Comparison of ENCODE assay signal across 8 cellular contexts in the genomic region with DNA sequence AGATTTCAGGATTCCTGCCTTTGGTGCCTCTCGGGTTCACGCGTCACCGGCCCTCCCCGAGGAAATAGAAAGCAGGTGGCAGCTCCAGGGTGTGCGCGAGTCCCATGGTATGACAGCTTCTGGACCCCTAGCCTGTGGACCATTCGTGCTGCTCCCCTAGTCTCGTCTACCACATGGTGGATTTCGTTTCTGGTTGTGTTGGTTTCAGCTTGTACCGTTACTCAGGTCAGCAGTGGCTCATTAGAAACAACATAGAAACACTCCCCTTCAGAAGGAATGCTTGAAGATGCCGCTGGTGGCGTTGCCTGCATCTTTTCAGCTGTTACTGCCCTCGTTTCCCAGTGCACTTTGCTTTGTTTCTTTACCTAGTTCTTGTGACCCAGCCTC. TPM values are rescaled to one million over a fixed set of nuclear protein-coding genes. Genes with fewer than 3 reads are reported as not detected.
DNase-seq lines count a peak whose midpoint lies in the region; ATAC-seq, FAIRE-seq and TF ChIP-seq lines count a peak whose summit lies in the region.

No MANE protein-coding gene starts in this region.

- H2BK12ac ChIP-seq in mesenchymal stem cell (ENCODE audit: low read length in 2 of 2) = no peak overlapping the region

- WGBS in ectodermal cell, 2 experiments = 0% methylated on average over 14 of the region's 14 CpGs
- WGBS in mesenchymal stem cell = under 1% methylated on average over 14 of the region's 14 CpGs
- WGBS in upper lobe of left lung, 2 donors = 0 to 1% methylated on average over 14 of the region's 14 CpGs

- TF ChIP-seq CTCF in RWPE2 (IDR thresholded peaks at IDR 0.05; ENCODE audit: poor library complexity, severe bottlenecking) = no peak
- no peak for TF ChIP-seq CTCF in upper lobe of left lung (IDR thresholded peaks at IDR 0.05)

- TF ChIP-seq POLR2A in upper lobe of left lung (IDR thresholded peaks at IDR 0.05) = no peak

- H3K27ac ChIP-seq in RWPE2 (ENCODE audit: poor library complexity, severe bottlenecking) (peak overlapping the region; percentile 46), ectodermal cell (ENCODE audit: insufficient read depth, low read depth, low read length, poor library complexity, severe bottlenecking) (peak overlapping the region; percentile 87), mesenchymal stem cell (ENCODE audit: low read length, poor library complexity, severe bottlenecking) (peak overlapping the region; percentile 9), upper lobe of left lung (peak overlapping the region; percentile 87 to 97 (median 96))

- H2BK5ac ChIP-seq in mesenchymal stem cell (ENCODE audit: low read depth, low read length, poor library complexity, severe bottlenecking) = no peak overlapping the region

- H4K8ac ChIP-seq in mesenchymal stem cell (ENCODE audit: low read length) = peak overlapping the region; percentile 91

- peak overlapping the region in 1 of 2 experiments; percentile 90 for H3K4ac ChIP-seq in mesenchymal stem cell (ENCODE audit: low read depth in 1 of 2, low read length in 2 of 2)

- peak overlapping the region; percentile 96 for H3K9ac ChIP-seq in mesenchymal stem cell (ENCODE audit: low read length)

- no peak overlapping the region for H2AK5ac ChIP-seq in mesenchymal stem cell (ENCODE audit: low read length, severe bottlenecking)

- H3K4me2 ChIP-seq in mesenchymal stem cell (ENCODE audit: low read length, poor library complexity, severe bottlenecking) = peak overlapping the region; percentile 74

- H3K18ac ChIP-seq in mesenchymal stem cell (ENCODE audit: low read depth in 1 of 2, low read length in 2 of 2) = peak overlapping the region in 1 of 2 experiments; percentile 99

- H3K9me3 ChIP-seq in RWPE2 (ENCODE audit: severe bottlenecking) = no peaks in the 10 kb centered on the region
- H3K9me3 ChIP-seq in ectodermal cell (ENCODE audit: control insufficient read depth, low read length) = no peaks in the 10 kb centered on the region
- no peaks in the 10 kb centered on the region for H3K9me3 ChIP-seq in mesenchymal stem cell (ENCODE audit: control insufficient read depth, low read length)
- no peaks in the 10 kb centered on the region for H3K9me3 ChIP-seq in upper lobe of left lung

- no peaks in the 10 kb centered on the region for H3K79me1 ChIP-seq in mesenchymal stem cell (replicated peaks; ENCODE audit: low read length, poor library complexity, severe bottlenecking)

- peak overlapping the region; percentile 55 for H2BK15ac ChIP-seq in mesenchymal stem cell (ENCODE audit: low read depth, poor library complexity, severe bottlenecking)

- peak; percentile 96 for FAIRE-seq in GM19239 (lab: Jason Lieb, UNC)

- H3K4me1 ChIP-seq in RWPE2 (ENCODE audit: insufficient read depth, poor library complexity, severe bottlenecking) (peaks cover 10% of the 10 kb centered on the region), ectodermal cell (ENCODE audit: control insufficient read depth, insufficient read depth, low read length) (peaks cover 11% of the 10 kb centered on the region), mesenchymal stem cell (ENCODE audit: control insufficient read depth, insufficient read depth, low read depth, low read length) (no peaks in the 10 kb centered on the region), upper lobe of left lung (peaks cover 20 to 32% (median 23%) of the 10 kb centered on the region in 4 donors)

- H3K36me3 ChIP-seq in RWPE2 (ENCODE audit: low read depth) (peaks cover 14% of the 10 kb centered on the region), ectodermal cell (ENCODE audit: control insufficient read depth, insufficient read depth, low read length) (no peaks in the 10 kb centered on the region), mesenchymal stem cell (ENCODE audit: control insufficient read depth in 1 of 2, insufficient read depth in 2 of 2, low read depth in 1 of 2, low read length in 2 of 2) (peaks cover 4 to 9% of the 10 kb centered on the region in 2 experiments), upper lobe of left lung (no peaks in the 10 kb centered on the region)

- ATAC-seq in HG03139 (IDR thresholded peaks at IDR 0.05; ENCODE audit: unreplicated experiment) = peak; percentile 40
- peak; percentile 36 for ATAC-seq in RWPE2 (ENCODE audit: low read depth)
- ATAC-seq in upper lobe of left lung (ENCODE audit: low FRiP score in 2 of 2) = peak; percentile 39 to 53

- H4K91ac ChIP-seq in mesenchymal stem cell (ENCODE audit: low read length) = no peak overlapping the region

- H3K23ac ChIP-seq in mesenchymal stem cell (ENCODE audit: low read length in 2 of 2) = peak overlapping the region in 1 of 2 experiments; percentile 28

- DNase-seq in DMS 273 treated with DMSO at 0.1 percent for 48 hours (lab: John Stamatoyannopoulos, UW) = peak; percentile 4
- peak; percentile 12 for DNase-seq in GM19239 (ENCODE audit: insufficient read length, low spot score)
- no peak for DNase-seq in RWPE2 (ENCODE audit: low spot score)
- DNase-seq in mesenchymal stem cell = peak; percentile 57
- peak in 1 of 2 donors; percentile 30 for DNase-seq in upper lobe of left lung
- DNase-seq in GF-D8 (lab: John Stamatoyannopoulos, UW) = no peak

- no peak overlapping the region for H3K14ac ChIP-seq in mesenchymal stem cell (ENCODE audit: low read length in 2 of 2)

- no peak for TF ChIP-seq EP300 in upper lobe of left lung (IDR thresholded peaks at IDR 0.05)

- H2AFZ ChIP-seq in mesenchymal stem cell (ENCODE audit: low read depth, low read length) = no peak overlapping the region

- H3K27me3 ChIP-seq in RWPE2 (ENCODE audit: insufficient read depth, poor library complexity, severe bottlenecking) (no peaks in the 10 kb centered on the region), ectodermal cell (ENCODE audit: control insufficient read depth, insufficient read depth, low read length, poor library complexity, severe bottlenecking) (no peaks in the 10 kb centered on the region), mesenchymal stem cell (ENCODE audit: control insufficient read depth in 1 of 2, insufficient read depth in 1 of 2, low read length in 2 of 2) (no peaks in the 10 kb centered on the region), upper lobe of left lung (no peaks in the 10 kb centered on the region)

- H3K4me3 ChIP-seq in RWPE2 (ENCODE audit: severe bottlenecking) = peak overlapping the region; percentile 76
- peak overlapping the region; percentile 92 for H3K4me3 ChIP-seq in ectodermal cell (ENCODE audit: insufficient read depth, low read depth, low read length)
- peak overlapping the region; percentile 88 to 90 for H3K4me3 ChIP-seq in mesenchymal stem cell (ENCODE audit: insufficient read depth in 1 of 2, low read depth in 1 of 2, low read length in 2 of 2)
- H3K4me3 ChIP-seq in upper lobe of left lung = peak overlapping the region; percentile 67 to 97 (median 96)

- H2BK120ac ChIP-seq in mesenchymal stem cell (ENCODE audit: low read depth, low read length) = no peak overlapping the region

RNA-seq across cellular contexts. Expression of a gene that starts 0.7 kb away (rescaled TPM):
- polyA plus RNA-seq in ectodermal cell (2013, experiment 1 of 4) = 115 TPM
- polyA plus RNA-seq in ectodermal cell (2013, experiment 2 of 4) = 115 TPM
- polyA plus RNA-seq in ectodermal cell (2013, experiment 3 of 4) = 102 TPM
- polyA plus RNA-seq in ectodermal cell (2013, experiment 4 of 4) = 123 TPM
- polyA plus RNA-seq in mesenchymal stem cell (2013, experiment 1 of 2) = 58.5 TPM
- 55.9 TPM for polyA plus RNA-seq in mesenchymal stem cell (2013, experiment 2 of 2)
- 100 to 1,000 TPM in 3 of 6 donors, 10 to 100 TPM in 3; 61.2 to 313 (median 126) TPM for total RNA-seq in upper lobe of left lung

RNA-seq across cellular contexts. Expression of a gene that starts 47.6 kb away (rescaled TPM):
- 175 TPM for polyA plus RNA-seq in ectodermal cell (2013, experiment 1 of 4)
- polyA plus RNA-seq in ectodermal cell (2013, experiment 2 of 4) = 184 TPM
- polyA plus RNA-seq in ectodermal cell (2013, experiment 3 of 4) = 129 TPM
- 143 TPM for polyA plus RNA-seq in ectodermal cell (2013, experiment 4 of 4)
- polyA plus RNA-seq in mesenchymal stem cell (2013, experiment 1 of 2) = 59.6 TPM
- polyA plus RNA-seq in mesenchymal stem cell (2013, experiment 2 of 2) = 60.8 TPM
- total RNA-seq in upper lobe of left lung = 100 to 1,000 TPM in 1 of 6 donors, 10 to 100 TPM in 5; 31.4 to 111 (median 74.4) TPM

Comparison
In these comparisons a context has a peak if more than half of its experiments do, and no peak if none do; other contexts are left out.
1. DNase-seq: peak in DMS 273 treated with DMSO at 0.1 percent for 48 hours (single experiment), GM19239 (single experiment) and mesenchymal stem cell (single experiment); none in RWPE2 (single experiment) and GF-D8 (single experiment).
2. H3K27ac ChIP-seq: peak in every context shown above with its lines; median percentile 96 in upper lobe of left lung; 87 in ectodermal cell; 46 in RWPE2; 9 in mesenchymal stem cell.
3. Peak in every context shown above with its lines, with median percentiles within 50 percentile points of each other: ATAC-seq and H3K4me3 ChIP-seq.